Comparison of ENCODE assay signal across 1 cellular context in the genomic region with DNA sequence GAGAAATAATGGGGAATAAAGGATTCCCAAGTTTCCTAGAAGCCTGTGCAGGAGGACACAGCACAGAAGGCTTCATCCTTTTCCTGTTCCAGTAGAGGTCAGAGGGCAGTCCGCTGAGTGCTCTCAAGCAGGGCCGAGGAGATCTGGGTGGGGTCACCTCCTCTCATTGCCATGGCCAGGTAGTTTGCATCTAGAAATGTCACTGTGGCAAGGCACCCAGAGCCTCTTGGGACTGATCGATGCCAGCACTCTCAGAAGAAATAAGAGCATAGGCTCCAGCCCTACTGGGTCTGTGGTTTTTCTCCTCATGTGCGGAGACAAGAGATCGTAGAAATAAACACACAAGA.
TF ChIP-seq lines count a peak whose summit lies in the region.

No MANE protein-coding gene starts in this region.

TF ChIP-seq in SK-N-SH, 30 proteins besides CTCF, POLR2A, EP300 and RAD21 (continued from another document):
- TF ChIP-seq, protein P1, sequence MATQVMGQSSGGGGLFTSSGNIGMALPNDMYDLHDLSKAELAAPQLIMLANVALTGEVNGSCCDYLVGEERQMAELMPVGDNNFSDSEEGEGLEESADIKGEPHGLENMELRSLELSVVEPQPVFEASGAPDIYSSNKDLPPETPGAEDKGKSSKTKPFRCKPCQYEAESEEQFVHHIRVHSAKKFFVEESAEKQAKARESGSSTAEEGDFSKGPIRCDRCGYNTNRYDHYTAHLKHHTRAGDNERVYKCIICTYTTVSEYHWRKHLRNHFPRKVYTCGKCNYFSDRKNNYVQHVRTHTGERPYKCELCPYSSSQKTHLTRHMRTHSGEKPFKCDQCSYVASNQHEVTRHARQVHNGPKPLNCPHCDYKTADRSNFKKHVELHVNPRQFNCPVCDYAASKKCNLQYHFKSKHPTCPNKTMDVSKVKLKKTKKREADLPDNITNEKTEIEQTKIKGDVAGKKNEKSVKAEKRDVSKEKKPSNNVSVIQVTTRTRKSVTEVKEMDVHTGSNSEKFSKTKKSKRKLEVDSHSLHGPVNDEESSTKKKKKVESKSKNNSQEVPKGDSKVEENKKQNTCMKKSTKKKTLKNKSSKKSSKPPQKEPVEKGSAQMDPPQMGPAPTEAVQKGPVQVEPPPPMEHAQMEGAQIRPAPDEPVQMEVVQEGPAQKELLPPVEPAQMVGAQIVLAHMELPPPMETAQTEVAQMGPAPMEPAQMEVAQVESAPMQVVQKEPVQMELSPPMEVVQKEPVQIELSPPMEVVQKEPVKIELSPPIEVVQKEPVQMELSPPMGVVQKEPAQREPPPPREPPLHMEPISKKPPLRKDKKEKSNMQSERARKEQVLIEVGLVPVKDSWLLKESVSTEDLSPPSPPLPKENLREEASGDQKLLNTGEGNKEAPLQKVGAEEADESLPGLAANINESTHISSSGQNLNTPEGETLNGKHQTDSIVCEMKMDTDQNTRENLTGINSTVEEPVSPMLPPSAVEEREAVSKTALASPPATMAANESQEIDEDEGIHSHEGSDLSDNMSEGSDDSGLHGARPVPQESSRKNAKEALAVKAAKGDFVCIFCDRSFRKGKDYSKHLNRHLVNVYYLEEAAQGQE (IDR thresholded peaks at IDR 0.05; ENCODE audit: low read depth, low read length), result no peak
- TF ChIP-seq, protein P2, sequence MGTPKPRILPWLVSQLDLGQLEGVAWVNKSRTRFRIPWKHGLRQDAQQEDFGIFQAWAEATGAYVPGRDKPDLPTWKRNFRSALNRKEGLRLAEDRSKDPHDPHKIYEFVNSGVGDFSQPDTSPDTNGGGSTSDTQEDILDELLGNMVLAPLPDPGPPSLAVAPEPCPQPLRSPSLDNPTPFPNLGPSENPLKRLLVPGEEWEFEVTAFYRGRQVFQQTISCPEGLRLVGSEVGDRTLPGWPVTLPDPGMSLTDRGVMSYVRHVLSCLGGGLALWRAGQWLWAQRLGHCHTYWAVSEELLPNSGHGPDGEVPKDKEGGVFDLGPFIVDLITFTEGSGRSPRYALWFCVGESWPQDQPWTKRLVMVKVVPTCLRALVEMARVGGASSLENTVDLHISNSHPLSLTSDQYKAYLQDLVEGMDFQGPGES (IDR thresholded peaks at IDR 0.05; ENCODE audit: low read depth, low read length), result no peak
- TF ChIP-seq YY1 (IDR thresholded peaks at IDR 0.05; ENCODE audit: low read depth) (no peak), RFX5 (IDR thresholded peaks at IDR 0.05; ENCODE audit: low read length) (no peak)
- TF ChIP-seq, protein P3, sequence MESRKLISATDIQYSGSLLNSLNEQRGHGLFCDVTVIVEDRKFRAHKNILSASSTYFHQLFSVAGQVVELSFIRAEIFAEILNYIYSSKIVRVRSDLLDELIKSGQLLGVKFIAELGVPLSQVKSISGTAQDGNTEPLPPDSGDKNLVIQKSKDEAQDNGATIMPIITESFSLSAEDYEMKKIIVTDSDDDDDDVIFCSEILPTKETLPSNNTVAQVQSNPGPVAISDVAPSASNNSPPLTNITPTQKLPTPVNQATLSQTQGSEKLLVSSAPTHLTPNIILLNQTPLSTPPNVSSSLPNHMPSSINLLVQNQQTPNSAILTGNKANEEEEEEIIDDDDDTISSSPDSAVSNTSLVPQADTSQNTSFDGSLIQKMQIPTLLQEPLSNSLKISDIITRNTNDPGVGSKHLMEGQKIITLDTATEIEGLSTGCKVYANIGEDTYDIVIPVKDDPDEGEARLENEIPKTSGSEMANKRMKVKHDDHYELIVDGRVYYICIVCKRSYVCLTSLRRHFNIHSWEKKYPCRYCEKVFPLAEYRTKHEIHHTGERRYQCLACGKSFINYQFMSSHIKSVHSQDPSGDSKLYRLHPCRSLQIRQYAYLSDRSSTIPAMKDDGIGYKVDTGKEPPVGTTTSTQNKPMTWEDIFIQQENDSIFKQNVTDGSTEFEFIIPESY (IDR thresholded peaks at IDR 0.05; ENCODE audit: borderline replicate concordance, low read depth), result no peak
